ENCODE assay signal across 7 cellular contexts in genomic region chr7:130471974-130472373, GRCh38.
"Had no signal": no experiment of that assay in that cellular context is flagged by ENCODE, and none has a peak within 500 bp of the region (broad histone marks: within the 10 kb centered on the region; RNA-seq: fewer than 3 reads in every experiment).

No MANE protein-coding gene starts in this region.

- ATAC-seq: GM23338 had no signal

- DNase-seq: H9, HCEC 1CT, KG1 had no signal

- FAIRE-seq: H1, H54, HTR-8/SVneo had no signal

- H3K4me2 ChIP-seq: GM23338 had no signal

- H2AFZ ChIP-seq: GM23338 had no signal

- H3K4me3 ChIP-seq: GM23338 had no signal
